In genomic region chr6:154591220-154591619, GRCh38 we compare ENCODE assay signal across 17 cellular contexts.
DNase-seq lines count a peak whose midpoint lies in the region; ATAC-seq and TF ChIP-seq lines count a peak whose summit lies in the region.
"Had no signal": no experiment of that assay in that cellular context is flagged by ENCODE, and none has a peak within 500 bp of the region (broad histone marks: within the 10 kb centered on the region; RNA-seq: fewer than 3 reads in every experiment).

No MANE protein-coding gene starts in this region.

- no peak overlapping the region for H3K4me3 Mint-ChIP-seq in stimulated activated effector memory CD8-positive, alpha-beta T cell treated with anti-CD3 and anti-CD28 coated beads, Interleukin-12 subunit alpha, Interleukin-12 subunit beta, amount 100 ng/mL, for 72 hours
- H3K4me3 Mint-ChIP-seq: CD4-positive, CD25-positive, alpha-beta regulatory T cell had no signal

- H3K9me3 ChIP-seq in heart right ventricle, result no peaks in the 10 kb centered on the region
- H3K9me3 ChIP-seq in transverse colon, result no peaks in the 10 kb centered on the region
- H3K9me3 ChIP-seq: BE2C, MG63 had no signal

- H3K27ac Mint-ChIP-seq in stimulated activated effector memory CD8-positive, alpha-beta T cell treated with anti-CD3 and anti-CD28 coated beads, Interleukin-12 subunit alpha, Interleukin-12 subunit beta, amount 100 ng/mL, for 72 hours, result no peak overlapping the region
- H3K27ac Mint-ChIP-seq: CD4-positive, CD25-positive, alpha-beta regulatory T cell had no signal

- TF ChIP-seq POLR2A in transverse colon (IDR thresholded peaks at IDR 0.05), result no peak

- H3K27me3 ChIP-seq in heart right ventricle (no peaks in the 10 kb centered on the region), transverse colon (no peaks in the 10 kb centered on the region)
- H3K27me3 ChIP-seq: BE2C, MG63 had no signal

- H3K9me3 Mint-ChIP-seq in stimulated activated effector memory CD8-positive, alpha-beta T cell treated with anti-CD3 and anti-CD28 coated beads, Interleukin-12 subunit alpha, Interleukin-12 subunit beta, amount 100 ng/mL, for 72 hours, result no peaks in the 10 kb centered on the region
- H3K9me3 Mint-ChIP-seq: CD4-positive, CD25-positive, alpha-beta regulatory T cell had no signal

- TF ChIP-seq CTCF in heart right ventricle (IDR thresholded peaks at IDR 0.05), result no peak
- TF ChIP-seq CTCF in VCaP (conservative IDR thresholded peaks at IDR 0.05), result no peak
- no peak for TF ChIP-seq CTCF in transverse colon (IDR thresholded peaks at IDR 0.05)

- DNase-seq in heart right ventricle (no peak), Right ventricle myocardium inferior (ENCODE audit: missing footprints) (no peak), left colon (no peak), transverse colon (no peak), T-helper 9 cell (no peak)
- DNase-seq in stimulated activated effector memory CD8-positive, alpha-beta T cell treated with anti-CD3 and anti-CD28 coated beads, Interleukin-12 subunit alpha, Interleukin-12 subunit beta, amount 100 ng/mL, for 72 hours (ENCODE audit: low spot score in 2 of 2), result no peak
- DNase-seq: BE2C; CD4-positive, CD25-positive, alpha-beta regulatory T cell; DND-41; H7; Kasumi-1; MG63; NCI-H2227 treated with DMSO at 0.1 percent for 48 hours; NCI-H524; OCI-M1 had no signal

- H3K27ac ChIP-seq in heart right ventricle (peak overlapping the region in 7 of 10 donors; percentile 61 to 90 (median 83)), VCaP (peak overlapping the region; percentile 83), transverse colon (peak overlapping the region; percentile 13 to 41 (median 20))

- no peaks in the 10 kb centered on the region for H3K36me3 Mint-ChIP-seq in stimulated activated effector memory CD8-positive, alpha-beta T cell treated with anti-CD3 and anti-CD28 coated beads, Interleukin-12 subunit alpha, Interleukin-12 subunit beta, amount 100 ng/mL, for 72 hours
- H3K36me3 Mint-ChIP-seq: CD4-positive, CD25-positive, alpha-beta regulatory T cell had no signal

- TF ChIP-seq EP300 in transverse colon (IDR thresholded peaks at IDR 0.05; ENCODE audit: low read depth), result no peak

- in situ Hi-C loops in transverse colon (cut with MboI; ENCODE audit: low pct_ligation_motif_present in 1 of 4, low pct_unique_long_range_greater_than_20kb in 1 of 4, low sequenced_read_pairs in 3 of 4), result no loop called here

- no peak overlapping the region for H3K4me3 ChIP-seq in heart right ventricle
- no peak overlapping the region for H3K4me3 ChIP-seq in transverse colon
- H3K4me3 ChIP-seq: GM12878, MG63 had no signal

- 91 to 93% methylated on average over 1 of the region's 1 CpG for WGBS in heart right ventricle, 2 donors
- 57 to 87% methylated on average over 1 of the region's 1 CpG for WGBS in transverse colon (ENCODE audit: low coverage in 1 of 2), 2 donors

- H3K36me3 ChIP-seq in heart right ventricle (no peaks in the 10 kb centered on the region), transverse colon (no peaks in the 10 kb centered on the region)
- H3K36me3 ChIP-seq: BE2C, MG63 had no signal

- ATAC-seq in heart right ventricle (no peak), Right ventricle myocardium inferior (no peak), left colon (peak; percentile 74)
- no peak for ATAC-seq in stimulated activated effector memory CD8-positive, alpha-beta T cell treated with anti-CD3 and anti-CD28 coated beads, Interleukin-12 subunit alpha, Interleukin-12 subunit beta, amount 100 ng/mL, for 72 hours
- ATAC-seq: GM12878 had no signal

- no peaks in the 10 kb centered on the region for H3K4me1 Mint-ChIP-seq in stimulated activated effector memory CD8-positive, alpha-beta T cell treated with anti-CD3 and anti-CD28 coated beads, Interleukin-12 subunit alpha, Interleukin-12 subunit beta, amount 100 ng/mL, for 72 hours
- H3K4me1 Mint-ChIP-seq: CD4-positive, CD25-positive, alpha-beta regulatory T cell had no signal

- intact Hi-C loops in heart right ventricle (cut with DNase I) (loop anchor here in 1 of 10 donors (10.0 kb wide), 1 partner anchor 76 kb away; the partner anchor contains the start of gene CNKSR3), Right ventricle myocardium inferior (cut with DNase I) (loop anchor here (2.0 to 5.0 kb wide), 2 partner anchors 84 to 180 kb away; no protein-coding TSS in a partner anchor), left colon (cut with DNase I, micrococcal nuclease) (no loop called here), transverse colon (cut with DNase I; ENCODE audit: low total_unique reads) (no loop called here)

- H3K4me1 ChIP-seq in heart right ventricle (peaks cover 0 to 14% (median 2%) of the 10 kb centered on the region in 9 donors), transverse colon (peaks cover 0 to 18% (median 7%) of the 10 kb centered on the region in 4 donors)

Comparison
In these comparisons a context has a peak if more than half of its experiments do, and no peak if none do; other contexts are left out.
1. H3K27ac ChIP-seq: peak in every context shown above with its lines; median percentile 83 in heart right ventricle; 83 in VCaP; 20 in transverse colon.